ENCODE assay signal across 15 cellular contexts in genomic region chr18:48095726-48096125, GRCh38.
"Had no signal": no experiment of that assay in that cellular context is flagged by ENCODE, and none has a peak within 500 bp of the region (broad histone marks: within the 10 kb centered on the region; RNA-seq: fewer than 3 reads in every experiment).

No MANE protein-coding gene starts in this region.

- H3K4me3 ChIP-seq: heart right ventricle, neural progenitor cell, ovary had no signal

- H3K9me3 Mint-ChIP-seq: natural killer cell, neural progenitor cell had no signal

- H3K36me3 ChIP-seq: heart right ventricle, neural progenitor cell, ovary had no signal

- ATAC-seq: esophagus mucosa, heart right ventricle, natural killer cell had no signal

- H3K27ac Mint-ChIP-seq: natural killer cell, neural progenitor cell had no signal

- H3K36me3 Mint-ChIP-seq: natural killer cell, neural progenitor cell had no signal

- H3K4me1 Mint-ChIP-seq: natural killer cell had no signal

- H3K27ac ChIP-seq: heart right ventricle, neural progenitor cell, ovary had no signal

- DNase-seq: effector memory CD4-positive, alpha-beta T cell; heart right ventricle; hypothalamus; kidney glomerular epithelial cell; mesendoderm; natural killer cell; nucleus accumbens; ovary; right cardiac atrium; small intestine; stimulated activated CD4-positive, alpha-beta T cell treated with anti-CD3 and anti-CD28 coated beads, Interleukin-2, amount 100 ng/mL, for 48 hours; stimulated activated naive CD4-positive, alpha-beta T cell treated with Interleukin-2 at 50 U/mL for 16 hours; trophoblast cell had no signal

- H3K27me3 ChIP-seq: neural progenitor cell, ovary had no signal

- H3K9me3 ChIP-seq: heart right ventricle, ovary had no signal

- H3K4me3 Mint-ChIP-seq: natural killer cell, neural progenitor cell had no signal
